In the genomic region with DNA sequence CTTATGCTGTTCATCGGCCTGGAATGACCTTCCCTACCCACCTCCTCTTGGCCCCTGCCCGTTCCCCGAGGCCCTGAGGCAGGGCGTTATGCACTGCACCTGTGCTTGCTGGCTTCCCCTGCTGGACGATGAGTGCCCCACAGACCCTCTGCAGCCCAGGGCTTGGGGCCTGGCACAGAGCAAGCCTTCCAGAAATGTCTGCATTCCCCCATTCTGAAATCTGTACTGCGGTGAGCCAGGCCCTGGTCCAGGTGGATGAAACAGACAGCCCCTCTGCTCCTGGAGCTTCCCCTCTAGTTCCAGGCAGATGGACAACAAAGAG, we compare ENCODE assay signal across 1 cellular context.
TF ChIP-seq lines count a peak whose summit lies in the region.

No MANE protein-coding gene starts in this region.

TF ChIP-seq in HepG2, 621 proteins besides CTCF, POLR2A, EP300 and RAD21:
- TF ChIP-seq SNAI1 (CRISPR knock-in tag; IDR thresholded peaks at IDR 0.05; ENCODE audit: borderline replicate concordance) (no peak), STAT6 (CRISPR knock-in tag; IDR thresholded peaks at IDR 0.05; ENCODE audit: borderline replicate concordance) (no peak), KLF15 (CRISPR knock-in tag; IDR thresholded peaks at IDR 0.05; ENCODE audit: borderline replicate concordance) (no peak), CBFB (CRISPR knock-in tag; IDR thresholded peaks at IDR 0.05) (no peak)
- TF ChIP-seq, protein P1, sequence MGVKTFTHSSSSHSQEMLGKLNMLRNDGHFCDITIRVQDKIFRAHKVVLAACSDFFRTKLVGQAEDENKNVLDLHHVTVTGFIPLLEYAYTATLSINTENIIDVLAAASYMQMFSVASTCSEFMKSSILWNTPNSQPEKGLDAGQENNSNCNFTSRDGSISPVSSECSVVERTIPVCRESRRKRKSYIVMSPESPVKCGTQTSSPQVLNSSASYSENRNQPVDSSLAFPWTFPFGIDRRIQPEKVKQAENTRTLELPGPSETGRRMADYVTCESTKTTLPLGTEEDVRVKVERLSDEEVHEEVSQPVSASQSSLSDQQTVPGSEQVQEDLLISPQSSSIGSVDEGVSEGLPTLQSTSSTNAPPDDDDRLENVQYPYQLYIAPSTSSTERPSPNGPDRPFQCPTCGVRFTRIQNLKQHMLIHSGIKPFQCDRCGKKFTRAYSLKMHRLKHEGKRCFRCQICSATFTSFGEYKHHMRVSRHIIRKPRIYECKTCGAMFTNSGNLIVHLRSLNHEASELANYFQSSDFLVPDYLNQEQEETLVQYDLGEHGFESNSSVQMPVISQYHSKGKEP (CRISPR knock-in tag; IDR thresholded peaks at IDR 0.05), result no peak
